19 cellular contexts compared by ENCODE assay signal in genomic region chr9:100375677-100376076, GRCh38. TPM values are rescaled to one million over a fixed set of nuclear protein-coding genes. Genes with fewer than 3 reads are reported as not detected.
DNase-seq lines count a peak whose midpoint lies in the region; ATAC-seq and TF ChIP-seq lines count a peak whose summit lies in the region.
"Had no signal": no experiment of that assay in that cellular context is flagged by ENCODE, and none has a peak within 500 bp of the region (broad histone marks: within the 10 kb centered on the region; RNA-seq: fewer than 3 reads in every experiment).

No MANE protein-coding gene starts in this region.

- H3K27ac ChIP-seq in WERI-Rb-1 = peak overlapping the region; percentile 4; the same call in 1 of the 2 replicates
- H3K27ac ChIP-seq in osteoblast (ENCODE audit: low read depth, low read length) = no peak overlapping the region
- H3K27ac ChIP-seq: BLaER1 treated with 17β-estradiol and CSF1 and Interleukin-3, amounts not matched to agents 10 nM and 100 nM had no signal

- H4K20me1 ChIP-seq in osteoblast (ENCODE audit: insufficient read depth, low read length) = no peaks in the 10 kb centered on the region
- H4K20me1 ChIP-seq: BLaER1 treated with 17β-estradiol and CSF1 and Interleukin-3, amounts not matched to agents 10 nM and 100 nM had no signal

- no peak for ATAC-seq in activated naive CD4-positive, alpha-beta T cell treated with anti-CD3 and anti-CD28 coated beads, Interleukin-2, amount 50 U/mL, for 72 hours
- ATAC-seq in esophagus mucosa (peak; percentile 49), HG03025 (IDR thresholded peaks at IDR 0.05; ENCODE audit: low FRiP score, unreplicated experiment) (no peak), left ventricle myocardium superior (no peak)
- ATAC-seq: A549, HCT116, SK-N-SH treated with all-trans-retinoic acid at 6 μM for 48 hours had no signal

- no peaks in the 10 kb centered on the region for H3K9me3 Mint-ChIP-seq in activated naive CD4-positive, alpha-beta T cell treated with anti-CD3 and anti-CD28 coated beads, Interleukin-2, amount 50 U/mL, for 72 hours
- peaks cover 9% of the 10 kb centered on the region for H3K9me3 Mint-ChIP-seq in type B pancreatic cell

- H3K4me3 Mint-ChIP-seq in type B pancreatic cell = peak overlapping the region; percentile 57

- H3K9me3 ChIP-seq in WERI-Rb-1 (ENCODE audit: severe bottlenecking) (peaks cover 9% of the 10 kb centered on the region), osteoblast (ENCODE audit: low read depth, low read length) (no peaks in the 10 kb centered on the region)
- H3K9me3 ChIP-seq: A549 had no signal

- peak overlapping the region; percentile 56 to 60 for H3K27ac Mint-ChIP-seq in activated naive CD4-positive, alpha-beta T cell treated with anti-CD3 and anti-CD28 coated beads, Interleukin-2, amount 50 U/mL, for 72 hours
- peak overlapping the region; percentile 93 for H3K27ac Mint-ChIP-seq in type B pancreatic cell

- H3K27me3 Mint-ChIP-seq in type B pancreatic cell = no peaks in the 10 kb centered on the region

- no peaks in the 10 kb centered on the region for H3K79me2 ChIP-seq in osteoblast (ENCODE audit: insufficient read depth, low read length)

- no peak overlapping the region for H2AFZ ChIP-seq in osteoblast (ENCODE audit: low read length)

- peaks cover 9% of the 10 kb centered on the region for H3K4me1 Mint-ChIP-seq in type B pancreatic cell (ENCODE audit: unreplicated experiment)

- H3K36me3 ChIP-seq in WERI-Rb-1 (no peaks in the 10 kb centered on the region), osteoblast (ENCODE audit: insufficient read depth, low read length) (no peaks in the 10 kb centered on the region)

- peaks cover 13% of the 10 kb centered on the region for H3K4me1 ChIP-seq in osteoblast (ENCODE audit: insufficient read depth, low read length)

- TF ChIP-seq CTCF in WERI-Rb-1 (IDR thresholded peaks at IDR 0.05; ENCODE audit: low read depth, low read length) = no peak
- TF ChIP-seq CTCF in type B pancreatic cell (conservative IDR thresholded peaks at IDR 0.05) = no peak
- TF ChIP-seq CTCF in osteoblast (IDR thresholded peaks at IDR 0.05; ENCODE audit: extremely low read depth, low read depth, low read length) = no peak

- no peak for DNase-seq in activated naive CD4-positive, alpha-beta T cell treated with anti-CD3 and anti-CD28 coated beads, Interleukin-2, amount 50 U/mL, for 72 hours (ENCODE audit: low spot score in 2 of 2)
- DNase-seq in activated naive CD4-positive, alpha-beta T cell treated with Interleukin-2 at 50 U/mL for 16 hours = no peak
- DNase-seq in WERI-Rb-1 (no peak), type B pancreatic cell (ENCODE audit: extremely low spot score, unreplicated experiment) (no peak), osteoblast (ENCODE audit: insufficient read length, low spot score, missing footprints) (no peak), left ventricle myocardium superior (no peak)
- DNase-seq: DMS 273 treated with DMSO at 0.1 percent for 48 hours; KBM-7; NCI-H1417 treated with DMSO at 0.1 percent for 48 hours; NCI-H1930; NCI-H526; NK-92 treated with Interleukin-12 subunit alpha and Interleukin-12 subunit beta, amount 100 ng/mL, for 24 hours; SHP77 treated with DMSO at 0.1 percent for 48 hours had no signal

- H3K4me2 ChIP-seq in osteoblast (ENCODE audit: insufficient read depth, low read length) = no peak overlapping the region
- H3K4me2 ChIP-seq: A549; BLaER1 treated with 17β-estradiol and CSF1 and Interleukin-3, amounts not matched to agents 10 nM and 100 nM had no signal

- no peaks in the 10 kb centered on the region for H3K27me3 ChIP-seq in WERI-Rb-1 (ENCODE audit: insufficient read depth, low read depth, severe bottlenecking)
- H3K27me3 ChIP-seq in osteoblast (ENCODE audit: insufficient read depth, low read length) = no peaks in the 10 kb centered on the region
- H3K27me3 ChIP-seq: BLaER1 treated with 17β-estradiol and CSF1 and Interleukin-3, amounts not matched to agents 10 nM and 100 nM had no signal

- intact Hi-C loops in left ventricle myocardium superior (cut with micrococcal nuclease) = no loop called here

- H3K36me3 Mint-ChIP-seq in activated naive CD4-positive, alpha-beta T cell treated with anti-CD3 and anti-CD28 coated beads, Interleukin-2, amount 50 U/mL, for 72 hours = no peaks in the 10 kb centered on the region
- H3K36me3 Mint-ChIP-seq in type B pancreatic cell = peaks cover 3% of the 10 kb centered on the region

- no peak overlapping the region for H3K4me3 ChIP-seq in WERI-Rb-1 (ENCODE audit: low read depth, low read length)
- H3K4me3 ChIP-seq in osteoblast (ENCODE audit: insufficient read depth, low read length) = no peak overlapping the region
- H3K4me3 ChIP-seq: A549; BLaER1 treated with 17β-estradiol and CSF1 and Interleukin-3, amounts not matched to agents 10 nM and 100 nM had no signal

RNA-seq across cellular contexts. Expression of gene TEX10, which starts 22.9 kb away (rescaled TPM):
- total RNA-seq in activated naive CD4-positive, alpha-beta T cell treated with anti-CD3 and anti-CD28 coated beads, Interleukin-2, amount 50 U/mL, for 72 hours = 10 to 100 TPM; 20.1 to 24.5 TPM
- total RNA-seq in esophagus mucosa (12.5 TPM), type B pancreatic cell (ENCODE audit: low replicate concordance) (34.2 and 41.9 TPM in 2 replicates), osteoblast (29.3 and 35.9 TPM in 2 replicates), left ventricle myocardium superior (8.3 TPM)

RNA-seq across cellular contexts. Expression of gene MSANTD3, which starts 51.3 kb away (rescaled TPM):
- total RNA-seq in activated naive CD4-positive, alpha-beta T cell treated with anti-CD3 and anti-CD28 coated beads, Interleukin-2, amount 50 U/mL, for 72 hours = 10 to 100 TPM; 10.8 to 18.5 TPM
- total RNA-seq in esophagus mucosa (10.3 TPM), type B pancreatic cell (ENCODE audit: low replicate concordance) (26.4 and 35.5 TPM in 2 replicates), osteoblast (67.3 and 76.3 TPM in 2 replicates), left ventricle myocardium superior (18.1 TPM)
